ENCODE assay signal across 11 cellular contexts in the genomic region with DNA sequence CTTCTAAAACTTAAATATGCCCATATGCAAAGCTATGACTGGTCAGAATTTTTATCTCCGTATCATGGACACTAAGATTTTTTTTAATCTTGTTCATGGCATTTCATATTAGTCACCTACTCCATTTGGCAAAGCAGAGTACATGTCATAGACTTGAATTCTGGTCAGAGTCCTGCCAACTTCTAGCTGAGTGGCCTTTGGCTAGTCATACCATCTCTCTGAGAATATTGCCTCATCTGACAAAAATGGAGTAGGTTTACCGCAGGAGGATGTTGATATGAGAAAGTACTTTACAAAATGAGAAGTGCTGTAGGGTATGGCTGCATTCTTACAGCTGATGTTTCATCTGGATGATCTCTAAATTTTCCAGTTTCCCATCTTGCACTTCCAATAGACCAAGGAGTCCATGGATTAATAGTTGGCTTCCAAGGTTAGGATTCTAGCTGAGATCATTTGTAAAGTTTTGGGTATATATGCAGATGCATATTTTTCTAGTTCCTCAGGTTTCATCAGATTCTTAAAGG.
DNase-seq lines count a peak whose midpoint lies in the region; ATAC-seq and TF ChIP-seq lines count a peak whose summit lies in the region.
"Had no signal": no experiment of that assay in that cellular context is flagged by ENCODE, and none has a peak within 500 bp of the region (broad histone marks: within the 10 kb centered on the region; RNA-seq: fewer than 3 reads in every experiment).

No MANE protein-coding gene starts in this region.

- peak; percentile 51 for ATAC-seq in activated CD4-positive, alpha-beta T cell treated with anti-CD3 and anti-CD28 coated beads for 36 hours
- ATAC-seq in thoracic aorta (ENCODE audit: insufficient number of reproducible peaks, low FRiP score, low read depth) (peak; percentile 93), HG03175 (IDR thresholded peaks at IDR 0.05; ENCODE audit: unreplicated experiment) (no peak), GM19328 (IDR thresholded peaks at IDR 0.05; ENCODE audit: unreplicated experiment) (no peak)
- ATAC-seq in CD4-positive, alpha-beta T cell (ENCODE audit: poor library complexity): no peak

- H3K4me3 Mint-ChIP-seq in activated CD4-positive, alpha-beta T cell treated with anti-CD3 and anti-CD28 coated beads for 36 hours: no peak overlapping the region
- H3K4me3 Mint-ChIP-seq in activated CD4-positive, alpha-beta T cell treated with anti-CD3 and anti-CD28 coated beads, Interleukin-2, amount 10 ng/mL, durations not matched to agents 24 days and 14 days: no peak overlapping the region
- H3K4me3 Mint-ChIP-seq in CD4-positive, alpha-beta T cell: no peak overlapping the region

- no peak overlapping the region for H3K4me3 ChIP-seq in thoracic aorta
- H3K4me3 ChIP-seq: colonic mucosa had no signal

- peaks cover 15% of the 10 kb centered on the region for H3K4me1 Mint-ChIP-seq in activated CD4-positive, alpha-beta T cell treated with anti-CD3 and anti-CD28 coated beads for 36 hours
- peaks cover 12% of the 10 kb centered on the region for H3K4me1 Mint-ChIP-seq in activated CD4-positive, alpha-beta T cell treated with anti-CD3 and anti-CD28 coated beads, Interleukin-2, amount 10 ng/mL, durations not matched to agents 24 days and 14 days
- H3K4me1 Mint-ChIP-seq in CD4-positive, alpha-beta T cell (ENCODE audit: low read depth): no peaks in the 10 kb centered on the region

- POLR2A ChIA-PET in activated CD4-positive, alpha-beta T cell treated with anti-CD3 and anti-CD28 coated beads for 36 hours (lab: Charles Lee): no interaction called here
- POLR2A ChIA-PET in CD4-positive, alpha-beta T cell (lab: Charles Lee): no interaction called here

- no peak overlapping the region for H3K27ac ChIP-seq in thoracic aorta
- H3K27ac ChIP-seq in CD4-positive, alpha-beta T cell (ENCODE audit: low read depth, low read length): no peak overlapping the region
- H3K27ac ChIP-seq: colonic mucosa had no signal

- H3K27me3 Mint-ChIP-seq in activated CD4-positive, alpha-beta T cell treated with anti-CD3 and anti-CD28 coated beads for 36 hours: peaks cover 5% of the 10 kb centered on the region
- peaks cover 3% of the 10 kb centered on the region for H3K27me3 Mint-ChIP-seq in activated CD4-positive, alpha-beta T cell treated with anti-CD3 and anti-CD28 coated beads, Interleukin-2, amount 10 ng/mL, durations not matched to agents 24 days and 14 days
- peaks cover 7% of the 10 kb centered on the region for H3K27me3 Mint-ChIP-seq in CD4-positive, alpha-beta T cell

- intact Hi-C loops in activated CD4-positive, alpha-beta T cell treated with anti-CD3 and anti-CD28 coated beads for 36 hours (cut with DNase I, micrococcal nuclease): no loop called here
- intact Hi-C loops in activated CD4-positive, alpha-beta T cell treated with anti-CD3 and anti-CD28 coated beads, Interleukin-2, amount 10 ng/mL, durations not matched to agents 24 days and 14 days (cut with micrococcal nuclease): loop anchor here (10.0 kb wide), 1 partner anchor 49 kb away; no protein-coding TSS in a partner anchor
- intact Hi-C loops in CD4-positive, alpha-beta T cell (cut with DNase I, micrococcal nuclease): no loop called here

- CTCF ChIA-PET in activated CD4-positive, alpha-beta T cell treated with anti-CD3 and anti-CD28 coated beads for 36 hours (lab: Charles Lee): interaction anchor here (0.9 kb wide), 1 partner anchor 545 kb away, joined by 3 read pairs; no protein-coding TSS in a partner anchor
- CTCF ChIA-PET in CD4-positive, alpha-beta T cell (lab: Charles Lee): interaction anchor here (0.6 to 0.9 kb wide), 3 partner anchors 9 to 38 kb away, joined by 3 to 4 read pairs (median 3); no protein-coding TSS in a partner anchor

- peaks cover under 1% of the 10 kb centered on the region for H3K9me3 Mint-ChIP-seq in activated CD4-positive, alpha-beta T cell treated with anti-CD3 and anti-CD28 coated beads for 36 hours (ENCODE audit: low read depth)
- peaks cover 8% of the 10 kb centered on the region for H3K9me3 Mint-ChIP-seq in activated CD4-positive, alpha-beta T cell treated with anti-CD3 and anti-CD28 coated beads, Interleukin-2, amount 10 ng/mL, durations not matched to agents 24 days and 14 days
- no peaks in the 10 kb centered on the region for H3K9me3 Mint-ChIP-seq in CD4-positive, alpha-beta T cell

- no peak for TF ChIP-seq CTCF in thoracic aorta (IDR thresholded peaks at IDR 0.05)
- no peak for TF ChIP-seq CTCF in CD4-positive, alpha-beta T cell (IDR thresholded peaks at IDR 0.05)

- H3K27ac Mint-ChIP-seq in activated CD4-positive, alpha-beta T cell treated with anti-CD3 and anti-CD28 coated beads for 36 hours: no peak overlapping the region
- no peak overlapping the region for H3K27ac Mint-ChIP-seq in activated CD4-positive, alpha-beta T cell treated with anti-CD3 and anti-CD28 coated beads, Interleukin-2, amount 10 ng/mL, durations not matched to agents 24 days and 14 days
- H3K27ac Mint-ChIP-seq in CD4-positive, alpha-beta T cell: no peak overlapping the region

- H3K4me1 ChIP-seq in thoracic aorta (ENCODE audit: control insufficient read depth in 1 of 2, low read depth in 2 of 2): peaks cover 0 to 26% of the 10 kb centered on the region in 2 donors
- H3K4me1 ChIP-seq: colonic mucosa had no signal

- no peaks in the 10 kb centered on the region for H3K9me3 ChIP-seq in thoracic aorta
- no peaks in the 10 kb centered on the region for H3K9me3 ChIP-seq in CD4-positive, alpha-beta T cell (ENCODE audit: control insufficient read depth, low read length)
- H3K9me3 ChIP-seq: colonic mucosa had no signal

- no peaks in the 10 kb centered on the region for H3K27me3 ChIP-seq in thoracic aorta (replicated peaks; ENCODE audit: insufficient read depth)
- H3K27me3 ChIP-seq in CD4-positive, alpha-beta T cell (ENCODE audit: control insufficient read depth, insufficient read depth, low read length): no peaks in the 10 kb centered on the region
- H3K27me3 ChIP-seq: colonic mucosa had no signal

- no peaks in the 10 kb centered on the region for H3K36me3 Mint-ChIP-seq in activated CD4-positive, alpha-beta T cell treated with anti-CD3 and anti-CD28 coated beads for 36 hours (ENCODE audit: low read depth)
- no peaks in the 10 kb centered on the region for H3K36me3 Mint-ChIP-seq in activated CD4-positive, alpha-beta T cell treated with anti-CD3 and anti-CD28 coated beads, Interleukin-2, amount 10 ng/mL, durations not matched to agents 24 days and 14 days (ENCODE audit: low read depth)
- H3K36me3 Mint-ChIP-seq in CD4-positive, alpha-beta T cell (ENCODE audit: low read depth): no peaks in the 10 kb centered on the region

- no peak for DNase-seq in activated CD4-positive, alpha-beta T cell treated with anti-CD3 and anti-CD28 coated beads for 36 hours
- no peak for DNase-seq in activated CD4-positive, alpha-beta T cell treated with anti-CD3 and anti-CD28 coated beads, Interleukin-2, amount 10 ng/mL, durations not matched to agents 24 days and 14 days
- DNase-seq in SIG-M5 treated with dmso at 0.1 percent for 504 hours (lab: John Stamatoyannopoulos, UW; ENCODE audit: unreplicated experiment) (peak; percentile 95), fibroblast of the conjunctiva (ENCODE audit: low read depth) (peak; percentile 82), thoracic aorta (ENCODE audit: low spot score) (no peak)
- no peak for DNase-seq in CD4-positive, alpha-beta T cell
- DNase-seq: 8988T, colonic mucosa, NCI-H1694 treated with DMSO at 0.1 percent for 48 hours had no signal

- no peaks in the 10 kb centered on the region for H3K36me3 ChIP-seq in thoracic aorta
- H3K36me3 ChIP-seq: colonic mucosa had no signal

Comparison
In these comparisons a context has a peak if more than half of its experiments do, and no peak if none do; other contexts are left out.
1. ATAC-seq: peak in activated CD4-positive, alpha-beta T cell treated with anti-CD3 and anti-CD28 coated beads for 36 hours (single experiment) and thoracic aorta (single experiment); none in HG03175 (single experiment), GM19328 (single experiment) and CD4-positive, alpha-beta T cell (single experiment).
2. DNase-seq: peak in SIG-M5 treated with dmso at 0.1 percent for 504 hours (single experiment) and fibroblast of the conjunctiva (single experiment); none in activated CD4-positive, alpha-beta T cell treated with anti-CD3 and anti-CD28 coated beads for 36 hours (single experiment), activated CD4-positive, alpha-beta T cell treated with anti-CD3 and anti-CD28 coated beads, Interleukin-2, amount 10 ng/mL, durations not matched to agents 24 days and 14 days (single experiment), thoracic aorta (single experiment) and CD4-positive, alpha-beta T cell (0 of 10).